Comparison of ENCODE assay signal across 11 cellular contexts in the genomic region with DNA sequence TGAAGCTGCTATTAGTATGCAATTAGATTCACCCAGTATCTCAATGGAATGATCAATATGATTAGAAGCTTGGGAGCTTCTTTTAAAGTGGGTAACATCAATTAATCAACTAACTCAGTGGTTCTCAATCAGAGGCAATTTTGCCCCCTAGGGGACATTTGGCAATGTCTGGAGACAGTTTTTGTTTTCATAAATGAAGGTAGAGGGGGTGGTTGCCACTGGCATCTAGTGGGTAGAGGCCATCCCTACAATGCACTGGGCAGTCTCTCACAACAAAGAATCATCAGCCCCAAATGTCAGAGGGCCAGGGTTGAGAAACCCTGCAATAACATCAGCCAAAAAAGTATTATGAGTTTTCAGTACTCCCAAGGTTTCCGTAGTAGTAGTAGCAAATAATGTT. TPM values are rescaled to one million over a fixed set of nuclear protein-coding genes. Genes with fewer than 3 reads are reported as not detected.
DNase-seq lines count a peak whose midpoint lies in the region; ATAC-seq and TF ChIP-seq lines count a peak whose summit lies in the region.
"Had no signal": no experiment of that assay in that cellular context is flagged by ENCODE, and none has a peak within 500 bp of the region (broad histone marks: within the 10 kb centered on the region; RNA-seq: fewer than 3 reads in every experiment).

No MANE protein-coding gene starts in this region.

- H3K27me3 ChIP-seq in heart left ventricle (no peaks in the 10 kb centered on the region), OCI-LY3 (ENCODE audit: low read depth, low read length) (no peaks in the 10 kb centered on the region; the same call in 1 of the 2 replicates), stomach smooth muscle (ENCODE audit: control insufficient read depth in 1 of 2, insufficient read depth in 2 of 2, low read length in 2 of 2) (no peaks in the 10 kb centered on the region)

- TF ChIP-seq POLR2A in heart left ventricle (IDR thresholded peaks at IDR 0.05) (no peak), erythroblast (IDR thresholded peaks at IDR 0.05; ENCODE audit: low read length) (no peak)

- no peaks in the 10 kb centered on the region for H3K79me2 ChIP-seq in OCI-LY3 (ENCODE audit: low read length)

- H3K36me3 ChIP-seq in heart left ventricle (no peaks in the 10 kb centered on the region), OCI-LY3 (replicated peaks; ENCODE audit: low read depth, low read length) (no peaks in the 10 kb centered on the region), stomach smooth muscle (ENCODE audit: control insufficient read depth in 2 of 2, insufficient read depth in 2 of 2, low read length in 2 of 2) (no peaks in the 10 kb centered on the region)
- H3K36me3 ChIP-seq: thoracic aorta had no signal

- no peaks in the 10 kb centered on the region for H4K20me1 ChIP-seq in OCI-LY3 (ENCODE audit: insufficient read depth, low read length)

- peaks cover 0 to 4% (median 0%) of the 10 kb centered on the region in 12 donors for H3K4me1 ChIP-seq in heart left ventricle
- H3K4me1 ChIP-seq in OCI-LY3 (ENCODE audit: low read length), result peaks cover 3% of the 10 kb centered on the region
- H3K4me1 ChIP-seq in stomach smooth muscle (ENCODE audit: control insufficient read depth, insufficient read depth, low read length), result peaks cover 13% of the 10 kb centered on the region

- peak in 11 of 12 donors; percentile 26 to 60 (median 42) for TF ChIP-seq CTCF in heart left ventricle (IDR thresholded peaks at IDR 0.05)
- TF ChIP-seq CTCF in OCI-LY3 (IDR thresholded peaks at IDR 0.05; ENCODE audit: low read depth, low read length), result peak; percentile 74

- no peak overlapping the region for H2AFZ ChIP-seq in OCI-LY3 (ENCODE audit: low read depth, low read length)

- H3K9me3 ChIP-seq in heart left ventricle (no peaks in the 10 kb centered on the region), OCI-LY3 (ENCODE audit: insufficient read depth, low read length) (no peaks in the 10 kb centered on the region), stomach smooth muscle (ENCODE audit: control insufficient read depth in 2 of 2, low read length in 2 of 2) (no peaks in the 10 kb centered on the region)
- H3K9me3 ChIP-seq: thoracic aorta had no signal

- H3K4me2 ChIP-seq in OCI-LY3 (ENCODE audit: low read length), result no peak overlapping the region

- 94 to 100% (median 95%) methylated on average over 1 of the region's 1 CpG for whole genome bisulfite sequencing in heart left ventricle, 4 donors

- intact Hi-C loops in heart left ventricle (cut with DNase I) (loop anchor here in 7 of 10 donors (1.0 to 10.0 kb wide), 6 partner anchors 133 to 140 kb away; no protein-coding TSS in a partner anchor), Right ventricle myocardium superior (cut with DNase I) (loop anchor here (10.0 kb wide), 2 partner anchors 133 to 137 kb away; no protein-coding TSS in a partner anchor)

- H3K9ac ChIP-seq in OCI-LY3 (ENCODE audit: low read length) (no peak overlapping the region), stomach smooth muscle (ENCODE audit: low read length in 2 of 2) (peak overlapping the region in 1 of 2 donors; percentile 43)

- DNase-seq in heart left ventricle (no peak), Right ventricle myocardium superior (no peak), erythroblast (lab: John Stamatoyannopoulos, UW) (peak; percentile 6 to 24), UCSD-AML1 (lab: John Stamatoyannopoulos, UW; ENCODE audit: unreplicated experiment) (no peak)
- no peak for DNase-seq in activated CD4-positive, alpha-beta T cell treated with anti-CD3 and anti-CD28 coated beads, Interleukin-2, amount 50 U/mL, for 1 hour
- DNase-seq: DMS79 treated with DMSO at 0.1 percent for 48 hours, NCI-H2081 had no signal

- ATAC-seq in heart left ventricle (peak in 1 of 4 donors; percentile 49), Right ventricle myocardium superior (ENCODE audit: poor library complexity) (no peak), esophagus mucosa (no peak)

- H3K4me3 ChIP-seq in heart left ventricle (no peak overlapping the region), OCI-LY3 (ENCODE audit: low read length) (no peak overlapping the region), stomach smooth muscle (ENCODE audit: low read length in 2 of 2) (no peak overlapping the region)
- H3K4me3 ChIP-seq: thoracic aorta had no signal

- H3K27ac ChIP-seq in heart left ventricle (peak overlapping the region in 1 of 12 donors; percentile 13), OCI-LY3 (ENCODE audit: low read length) (no peak overlapping the region), stomach smooth muscle (ENCODE audit: low read length) (peak overlapping the region; percentile 37)
- H3K27ac ChIP-seq: thoracic aorta had no signal

RNA-seq across cellular contexts. Expression of gene AMOTL1, which starts 5.9 kb away (rescaled TPM):
- total RNA-seq in heart left ventricle (10 to 100 TPM; 24.4 to 76.0 (median 51.7) TPM), Right ventricle myocardium superior (45.5 TPM), esophagus mucosa (52.4 TPM)
- 1 to 10 TPM; 6.2 to 9.0 TPM for polyA plus RNA-seq in heart left ventricle

Comparison
In these comparisons a context has a peak if more than half of its experiments do, and no peak if none do; other contexts are left out.
1. DNase-seq: peak in erythroblast (2 of 2); none in heart left ventricle (0 of 5), Right ventricle myocardium superior (single experiment), UCSD-AML1 (single experiment) and activated CD4-positive, alpha-beta T cell treated with anti-CD3 and anti-CD28 coated beads, Interleukin-2, amount 50 U/mL, for 1 hour (single experiment).